20 cellular contexts compared by ENCODE assay signal in genomic region chr21:38267136-38267535, GRCh38. TPM values are rescaled to one million over a fixed set of nuclear protein-coding genes. Genes with fewer than 3 reads are reported as not detected.
DNase-seq lines count a peak whose midpoint lies in the region; ATAC-seq and TF ChIP-seq lines count a peak whose summit lies in the region.
"Had no signal": no experiment of that assay in that cellular context is flagged by ENCODE, and none has a peak within 500 bp of the region (broad histone marks: within the 10 kb centered on the region; RNA-seq: fewer than 3 reads in every experiment).

No MANE protein-coding gene starts in this region.

- H3K4me1 ChIP-seq in MM.1S (ENCODE audit: low read length), result peaks cover 49% of the 10 kb centered on the region
- H3K4me1 ChIP-seq in esophagus squamous epithelium, result peaks cover 34 to 88% (median 42%) of the 10 kb centered on the region in 3 donors

- no peak overlapping the region for H3K9ac ChIP-seq in MM.1S (ENCODE audit: low read length)

- H3K36me3 ChIP-seq in MM.1S (replicated peaks; ENCODE audit: insufficient read depth, low read length) (no peaks in the 10 kb centered on the region), esophagus squamous epithelium (no peaks in the 10 kb centered on the region)

- 54 to 60% methylated on average over 2 of the region's 2 CpGs for WGBS in esophagus squamous epithelium, 2 donors

- no peaks in the 10 kb centered on the region for H4K20me1 ChIP-seq in MM.1S (ENCODE audit: insufficient read depth, low read length)

- DNase-seq in AG08395 (ENCODE audit: low spot score), result peak; percentile 65
- no peak for DNase-seq in MM.1S
- DNase-seq in esophagus squamous epithelium (lab: John Stamatoyannopoulos, UW), result no peak
- no peak for DNase-seq in stimulated activated CD4-positive, alpha-beta T cell treated with anti-CD3 and anti-CD28 coated beads, Interleukin-2, amount 100 ng/mL, for 24 hours
- DNase-seq in cardiac septum (ENCODE audit: low spot score), result no peak
- DNase-seq: activated CD8-positive, alpha-beta memory T cell treated with anti-CD3 and anti-CD28 coated beads for 24 hours; endodermal cell; MV-4-11; NCI-H2029 treated with DMSO at 0.1 percent for 48 hours; NCI-H510A treated with DMSO at 0.1 percent for 48 hours; Right ventricle myocardium superior; stimulated activated naive CD4-positive, alpha-beta T cell treated with Interleukin-2 at 50 U/mL for 16 hours; T-helper 17 cell had no signal

- TF ChIP-seq CTCF in MM.1S (IDR thresholded peaks at IDR 0.05; ENCODE audit: low read length) (no peak), esophagus squamous epithelium (IDR thresholded peaks at IDR 0.05) (no peak), nephron (IDR thresholded peaks at IDR 0.05; ENCODE audit: unreplicated experiment in 3 of 3) (no peak)

- no peaks in the 10 kb centered on the region for H3K9me3 Mint-ChIP-seq in nephron
- H3K9me3 Mint-ChIP-seq: activated T-helper 2 cell treated with anti-CD3 and anti-CD28 coated beads, Interferon-gamma antibody, Interleukin-2, Interleukin-4, amounts not matched to agents 10 μg/mL and 5 μg/mL and 100 μg/mL, durations not matched to agents 14 hours and 24 hours and 36 hours; central memory CD8-positive, alpha-beta T cell; endodermal cell had no signal

- ATAC-seq in HG02588 (IDR thresholded peaks at IDR 0.05; ENCODE audit: unreplicated experiment) (no peak), HG03565 (IDR thresholded peaks at IDR 0.05; ENCODE audit: unreplicated experiment) (no peak)
- ATAC-seq: HepG2, T-helper 17 cell had no signal

- H3K79me2 ChIP-seq in MM.1S (ENCODE audit: low read length), result no peaks in the 10 kb centered on the region

- H3K27ac ChIP-seq in MM.1S (ENCODE audit: low read length) (peak overlapping the region; percentile 85), esophagus squamous epithelium (peak overlapping the region; percentile 76 to 83 (median 82))

- H3K9me2 ChIP-seq in MM.1S (replicated peaks; ENCODE audit: insufficient read depth, low read length), result no peaks in the 10 kb centered on the region

- H3K4me3 Mint-ChIP-seq in nephron, result peak overlapping the region in 1 of 3 experiments; percentile 3
- H3K4me3 Mint-ChIP-seq: central memory CD8-positive, alpha-beta T cell; endodermal cell; T-helper 17 cell had no signal

- TF ChIP-seq POLR2A in esophagus squamous epithelium (IDR thresholded peaks at IDR 0.05), result no peak

- peaks cover 35% of the 10 kb centered on the region for H3K4me1 Mint-ChIP-seq in nephron
- H3K4me1 Mint-ChIP-seq: central memory CD8-positive, alpha-beta T cell; T-helper 17 cell had no signal

- H3K27me3 Mint-ChIP-seq in nephron (ENCODE audit: low read depth), result peaks cover 9% of the 10 kb centered on the region

- peaks cover 37% of the 10 kb centered on the region for H3F3A ChIP-seq in MM.1S (ENCODE audit: insufficient read depth, low read length)

- H2AFZ ChIP-seq in MM.1S (ENCODE audit: low read length), result peak overlapping the region; percentile 1; the same call in 1 of the 2 replicates

- H3K27ac Mint-ChIP-seq in nephron, result peak overlapping the region in 2 of 3 experiments; percentile 11 to 70
- H3K27ac Mint-ChIP-seq: activated T-helper 2 cell treated with anti-CD3 and anti-CD28 coated beads, Interferon-gamma antibody, Interleukin-2, Interleukin-4, amounts not matched to agents 10 μg/mL and 5 μg/mL and 100 μg/mL, durations not matched to agents 14 hours and 24 hours and 36 hours; endodermal cell; progenitor cell of endocrine pancreas; T-helper 17 cell had no signal

- peaks cover 8% of the 10 kb centered on the region for H3K36me3 Mint-ChIP-seq in nephron (ENCODE audit: low read depth)

- intact Hi-C loops in esophagus squamous epithelium (cut with DNase I) (no loop called here), cardiac septum (cut with DNase I) (no loop called here)

- H3K4me2 ChIP-seq in MM.1S (ENCODE audit: low read depth, low read length), result peak overlapping the region; percentile 81; the same call in 1 of the 2 replicates

- H3K9me3 ChIP-seq in MM.1S (replicated peaks; ENCODE audit: insufficient read depth, low read length), result no peaks in the 10 kb centered on the region
- no peaks in the 10 kb centered on the region for H3K9me3 ChIP-seq in esophagus squamous epithelium

- no peak overlapping the region for H3K4me3 ChIP-seq in MM.1S (ENCODE audit: low read length)
- no peak overlapping the region for H3K4me3 ChIP-seq in esophagus squamous epithelium

- H3K27me3 ChIP-seq in MM.1S (replicated peaks; ENCODE audit: insufficient read depth, low read length) (no peaks in the 10 kb centered on the region), esophagus squamous epithelium (no peaks in the 10 kb centered on the region)

RNA-seq across cellular contexts. Expression of gene KCNJ15, which starts 10.3 kb away (rescaled TPM):
- total RNA-seq in esophagus squamous epithelium (10 to 100 TPM in 3 of 4 donors, 1 to 10 TPM in 1; 8.1 to 17.8 (median 15.8) TPM), cardiac septum (1.2 TPM)
- total RNA-seq: endodermal cell, HepG2 had no signal
